In genomic region chr19:49473868-49474544, GRCh38 we compare ENCODE assay signal across 8 cellular contexts. TPM values are rescaled to one million over a fixed set of nuclear protein-coding genes. Genes with fewer than 3 reads are reported as not detected.
DNase-seq lines count a peak whose midpoint lies in the region; ATAC-seq and TF ChIP-seq lines count a peak whose summit lies in the region.

FLT3LG (plus strand) TSS chr19:49474215; CDS start chr19:49474640, 425 bp downstream.

- ATAC-seq in GM19438 (IDR thresholded peaks at IDR 0.05; ENCODE audit: low read depth, unreplicated experiment) (peak; percentile 53), Right ventricle myocardium inferior (peak; percentile 72)

- H3K79me1 ChIP-seq in trophoblast cell (ENCODE audit: low read length): no peaks in the 10 kb centered on the region

- H3K18ac ChIP-seq in trophoblast cell (ENCODE audit: low read length): no peak within 1 kb of the TSS

- peak within 1 kb of the TSS; percentile 85 for H3K9ac ChIP-seq in SK-N-SH
- no peak within 1 kb of the TSS for H3K9ac ChIP-seq in trophoblast cell (ENCODE audit: low read length)

- H4K8ac ChIP-seq in trophoblast cell (ENCODE audit: low read depth, low read length): no peak within 1 kb of the TSS

- H3K14ac ChIP-seq in trophoblast cell (ENCODE audit: low read length): no peak within 1 kb of the TSS

- H4K12ac ChIP-seq in trophoblast cell (ENCODE audit: low read depth, low read length): no peak within 1 kb of the TSS

- H3K4me2 ChIP-seq in SK-N-SH: peak within 1 kb of the TSS; percentile 85
- H3K4me2 ChIP-seq in trophoblast cell (ENCODE audit: low read length): no peak within 1 kb of the TSS

- H2AFZ ChIP-seq in SK-N-SH (ENCODE audit: low read depth) (peak within 1 kb of the TSS; percentile 94), trophoblast cell (ENCODE audit: insufficient read depth, low read length, poor library complexity) (no peak within 1 kb of the TSS)

- H3K27ac ChIP-seq in CD4-positive, alpha-beta memory T cell (ENCODE audit: low read depth, low read length): peak within 1 kb of the TSS; percentile 96
- H3K27ac ChIP-seq in SK-N-SH (ENCODE audit: low read depth in 2 of 2, low read length in 1 of 2) (0 out of 4 replicates have a peak within 1 kb of the TSS, but pooled peaks of 1 of the 2 experiments have one; percentile 28), trophoblast cell (ENCODE audit: low read depth, low read length) (no peak within 1 kb of the TSS)

- H3K4me1 ChIP-seq in CD4-positive, alpha-beta memory T cell (ENCODE audit: insufficient read depth, low read length): peaks cover 64% of the 10 kb centered on the region
- H3K4me1 ChIP-seq in SK-N-SH (ENCODE audit: control insufficient read depth in 1 of 2, insufficient read depth in 2 of 2, low read depth in 1 of 2, low read length in 1 of 2) (peaks cover 0 to 5% of the 10 kb centered on the region in 2 experiments; a peak in 2 of 4 replicates), trophoblast cell (ENCODE audit: control insufficient read depth in 1 of 2, insufficient read depth in 2 of 2, low read length in 2 of 2) (no peaks in the 10 kb centered on the region)

- H3K27ac Mint-ChIP-seq in CD4-positive, alpha-beta memory T cell: peak within 1 kb of the TSS; percentile 91 to 99 (median 98)
- no peak within 1 kb of the TSS for H3K27ac Mint-ChIP-seq in type B pancreatic cell

- H2BK5ac ChIP-seq in trophoblast cell (ENCODE audit: low read depth, low read length, poor library complexity): no peak within 1 kb of the TSS

- no peaks in the 10 kb centered on the region for H3K27me3 ChIP-seq in CD4-positive, alpha-beta memory T cell (ENCODE audit: insufficient read depth, low read length)
- no peaks in the 10 kb centered on the region for H3K27me3 ChIP-seq in SK-N-SH (ENCODE audit: insufficient read depth)
- H3K27me3 ChIP-seq in trophoblast cell (ENCODE audit: insufficient read depth, low read length): no peaks in the 10 kb centered on the region

- H3K4me1 Mint-ChIP-seq in CD4-positive, alpha-beta memory T cell: peaks cover 27 to 71% (median 46%) of the 10 kb centered on the region in 4 donors
- peaks cover 9% of the 10 kb centered on the region for H3K4me1 Mint-ChIP-seq in type B pancreatic cell (ENCODE audit: unreplicated experiment)

- DNase-seq in CD4-positive, alpha-beta memory T cell: peak; percentile 96 to 97 (median 97)
- DNase-seq in KBM-7 (peak; percentile 92), SK-N-SH (peak; percentile 96), Right ventricle myocardium inferior (ENCODE audit: missing footprints) (peak; percentile 90), trophoblast cell (peak; percentile 28 to 57), type B pancreatic cell (ENCODE audit: extremely low spot score, unreplicated experiment) (no peak)
- peak; percentile 89 for DNase-seq in activated naive CD4-positive, alpha-beta T cell treated with anti-CD3 and anti-CD28 coated beads, Interleukin-2, amount 50 U/mL, for 16 hours

- H3K79me2 ChIP-seq in SK-N-SH (ENCODE audit: insufficient read depth) (no peaks in the 10 kb centered on the region), trophoblast cell (ENCODE audit: control insufficient read depth, insufficient read depth, low read length, poor library complexity) (no peaks in the 10 kb centered on the region)

- H3K36me3 Mint-ChIP-seq in CD4-positive, alpha-beta memory T cell: peaks cover 16 to 25% of the 10 kb centered on the region in 2 donors
- peaks cover 2% of the 10 kb centered on the region for H3K36me3 Mint-ChIP-seq in type B pancreatic cell

- H2BK120ac ChIP-seq in trophoblast cell (ENCODE audit: insufficient read depth, low read length, poor library complexity): no peak within 1 kb of the TSS

- peak within 1 kb of the TSS; percentile 90 to 99 (median 94) for H3K4me3 Mint-ChIP-seq in CD4-positive, alpha-beta memory T cell
- peak within 1 kb of the TSS; percentile 47 for H3K4me3 Mint-ChIP-seq in type B pancreatic cell

- WGBS in SK-N-SH (ENCODE audit: low lambda C conversion rate): 9% methylated on average over 15 of the region's 33 CpGs
- WGBS in trophoblast cell (ENCODE audit: extremely low coverage, insufficient coverage, insufficient read length): no CpG with 5 or more reads among the region's 33 CpGs

- no peaks in the 10 kb centered on the region for H3K9me3 ChIP-seq in CD4-positive, alpha-beta memory T cell (ENCODE audit: control insufficient read depth in 1 of 2, low read length in 2 of 2)
- H3K9me3 ChIP-seq in SK-N-SH (no peaks in the 10 kb centered on the region), trophoblast cell (ENCODE audit: insufficient read depth, low read depth, low read length) (no peaks in the 10 kb centered on the region)

- H3K23ac ChIP-seq in trophoblast cell (ENCODE audit: low read length): no peak within 1 kb of the TSS

- H3K4me3 ChIP-seq in CD4-positive, alpha-beta memory T cell (ENCODE audit: low read length in 2 of 2): peak within 1 kb of the TSS; percentile 77 to 94
- H3K4me3 ChIP-seq in SK-N-SH (ENCODE audit: low read depth in 2 of 2, low read length in 1 of 2): peak within 1 kb of the TSS; percentile 46 to 84
- H3K4me3 ChIP-seq in trophoblast cell (ENCODE audit: low read depth, low read length): no peak within 1 kb of the TSS

- H4K20me1 ChIP-seq in SK-N-SH (ENCODE audit: insufficient read depth): no peaks in the 10 kb centered on the region

- H2AK5ac ChIP-seq in trophoblast cell (ENCODE audit: low read length): no peak within 1 kb of the TSS

- H3K9me2 ChIP-seq in SK-N-SH: no peaks in the 10 kb centered on the region

- no peak within 1 kb of the TSS for H2BK12ac ChIP-seq in trophoblast cell (ENCODE audit: low read length)

- peak; percentile 55 for TF ChIP-seq RAD21 in SK-N-SH (IDR thresholded peaks at IDR 0.05; ENCODE audit: low read length)

- H3K36me3 ChIP-seq in CD4-positive, alpha-beta memory T cell (ENCODE audit: insufficient read depth, low read length): peaks cover 16% of the 10 kb centered on the region
- H3K36me3 ChIP-seq in SK-N-SH (replicated peaks in 1 of 2; ENCODE audit: control insufficient read depth in 1 of 2, insufficient read depth in 2 of 2, low read length in 1 of 2): no peaks in the 10 kb centered on the region
- peaks cover 12% of the 10 kb centered on the region in 2 experiments for H3K36me3 ChIP-seq in trophoblast cell (ENCODE audit: control insufficient read depth in 1 of 2, insufficient read depth in 2 of 2, low read length in 2 of 2)

- intact Hi-C loops in CD4-positive, alpha-beta memory T cell (cut with micrococcal nuclease): loop anchor here (1.0 to 2.0 kb wide), 7 partner anchors 13 to 207 kb away; partner anchors contain the start of genes ALDH16A1 and RPL13A
- intact Hi-C loops in Right ventricle myocardium inferior (cut with DNase I): loop anchor here (2.0 kb wide), 1 partner anchor 73 kb away; no protein-coding TSS in a partner anchor

- H3K9me3 Mint-ChIP-seq in CD4-positive, alpha-beta memory T cell: peaks cover 0 to 3% (median 0%) of the 10 kb centered on the region in 8 donors
- no peaks in the 10 kb centered on the region for H3K9me3 Mint-ChIP-seq in type B pancreatic cell

- no peak within 1 kb of the TSS for H4K91ac ChIP-seq in trophoblast cell (ENCODE audit: low read depth, low read length)

- TF ChIP-seq EP300 in SK-N-SH (IDR thresholded peaks at IDR 0.05; ENCODE audit: borderline replicate concordance in 1 of 2, low read depth in 1 of 2, low read length in 1 of 2): no peak

- H3F3A ChIP-seq in SK-N-SH (replicated peaks; ENCODE audit: insufficient read depth): peaks cover 3% of the 10 kb centered on the region

- no peak within 1 kb of the TSS for H3K4ac ChIP-seq in trophoblast cell (ENCODE audit: low read depth, low read length)

- peak; percentile 97 for TF ChIP-seq CTCF in SK-N-SH (IDR thresholded peaks at IDR 0.05)
- peak; percentile 97 for TF ChIP-seq CTCF in type B pancreatic cell (conservative IDR thresholded peaks at IDR 0.05)

- in situ Hi-C loops in KBM-7 (cut with MboI; ENCODE audit: low pct_unique_long_range_greater_than_20kb, low sequenced_read_pairs): no loop called here

- CTCF ChIA-PET in CD4-positive, alpha-beta memory T cell (lab: Charles Lee; ENCODE audit: partially characterized antibody): interaction anchor here (0.6 to 6.0 kb wide), 33 partner anchors 8 to 248 kb away, joined by 3 to 227 read pairs (median 4); partner anchors contain the start of genes ALDH16A1, CD37, KASH5 and PIH1D1
- CTCF ChIA-PET in SK-N-SH (lab: Yijun Ruan, JAX): interaction anchor here (0.5 to 2.6 kb wide), 22 partner anchors 9 to 97 kb away, joined by 3 to 16 read pairs (median 4); partner anchors contain the start of genes ALDH16A1, RPL13A and RPS11

- H3K27me3 Mint-ChIP-seq in CD4-positive, alpha-beta memory T cell: no peaks in the 10 kb centered on the region
- peaks cover 22% of the 10 kb centered on the region for H3K27me3 Mint-ChIP-seq in type B pancreatic cell

- POLR2A ChIA-PET in CD4-positive, alpha-beta memory T cell (lab: Charles Lee; ENCODE audit: partially characterized antibody): interaction anchor here (0.6 to 6.2 kb wide), 19 partner anchors 9 to 204 kb away, joined by 3 to 222 read pairs (median 5); partner anchors contain the start of genes ALDH16A1, NOSIP, PIH1D1 and RPL13A
- POLR2A ChIA-PET in SK-N-SH (lab: Yijun Ruan, JAX): no interaction called here

TF ChIP-seq in SK-N-SH, 30 proteins besides CTCF, POLR2A, EP300 and RAD21 (continues in another document):
- TF ChIP-seq FOXM1 (IDR thresholded peaks at IDR 0.05; ENCODE audit: low read depth) (no peak), USF2 (IDR thresholded peaks at IDR 0.05; ENCODE audit: borderline replicate concordance, low read depth, low read length) (no peak), ELF1 (IDR thresholded peaks at IDR 0.05) (no peak), POLR2AphosphoS5 (IDR thresholded peaks at IDR 0.05; ENCODE audit: low read depth, low read length) (peak; percentile 32; the same call in 1 of the 2 replicates)

RNA-seq across cellular contexts. Expression of gene FLT3LG, which starts in this region (rescaled TPM):
- total RNA-seq in CD4-positive, alpha-beta memory T cell: 100 to 1,000 TPM; 114 to 115 TPM
- 100 to 1,000 TPM; 145 to 252 TPM for polyA plus RNA-seq in CD4-positive, alpha-beta memory T cell
- 4.0 and 6.4 TPM in 2 replicates for polyA plus RNA-seq in SK-N-SH (2012; rRNA removed)
- 2.0 and 3.1 TPM in 2 replicates for polyA plus RNA-seq in SK-N-SH (2012; cell fraction: cytosol; rRNA removed)
- 6.6 and 7.5 TPM in 2 replicates for polyA plus RNA-seq in SK-N-SH (2012; cell fraction: nucleus; rRNA removed)
- total RNA-seq in Right ventricle myocardium inferior: 4.7 TPM
- polyA plus RNA-seq in trophoblast cell (2013): 0.29 and 0.55 TPM in 2 replicates
- total RNA-seq in type B pancreatic cell (ENCODE audit: low replicate concordance): 1.9 and 2.0 TPM in 2 replicates

Comparison
In these comparisons a context has a peak if more than half of its experiments do, and no peak if none do; other contexts are left out.
1. RNA of gene FLT3LG (total RNA-seq): 114 to 115 TPM in CD4-positive, alpha-beta memory T cell; 4.7 TPM in Right ventricle myocardium inferior (single experiment) and 1.9 to 2.0 TPM in type B pancreatic cell; every median in the first group is over 10 times any median in the second.
2. RNA of gene FLT3LG (polyA plus RNA-seq): 145 to 252 TPM in CD4-positive, alpha-beta memory T cell; 2.0 to 7.5 TPM in SK-N-SH; every median in the first group is over 10 times any median in the second.